ENCODE assay signal across 1 cellular context in the genomic region with DNA sequence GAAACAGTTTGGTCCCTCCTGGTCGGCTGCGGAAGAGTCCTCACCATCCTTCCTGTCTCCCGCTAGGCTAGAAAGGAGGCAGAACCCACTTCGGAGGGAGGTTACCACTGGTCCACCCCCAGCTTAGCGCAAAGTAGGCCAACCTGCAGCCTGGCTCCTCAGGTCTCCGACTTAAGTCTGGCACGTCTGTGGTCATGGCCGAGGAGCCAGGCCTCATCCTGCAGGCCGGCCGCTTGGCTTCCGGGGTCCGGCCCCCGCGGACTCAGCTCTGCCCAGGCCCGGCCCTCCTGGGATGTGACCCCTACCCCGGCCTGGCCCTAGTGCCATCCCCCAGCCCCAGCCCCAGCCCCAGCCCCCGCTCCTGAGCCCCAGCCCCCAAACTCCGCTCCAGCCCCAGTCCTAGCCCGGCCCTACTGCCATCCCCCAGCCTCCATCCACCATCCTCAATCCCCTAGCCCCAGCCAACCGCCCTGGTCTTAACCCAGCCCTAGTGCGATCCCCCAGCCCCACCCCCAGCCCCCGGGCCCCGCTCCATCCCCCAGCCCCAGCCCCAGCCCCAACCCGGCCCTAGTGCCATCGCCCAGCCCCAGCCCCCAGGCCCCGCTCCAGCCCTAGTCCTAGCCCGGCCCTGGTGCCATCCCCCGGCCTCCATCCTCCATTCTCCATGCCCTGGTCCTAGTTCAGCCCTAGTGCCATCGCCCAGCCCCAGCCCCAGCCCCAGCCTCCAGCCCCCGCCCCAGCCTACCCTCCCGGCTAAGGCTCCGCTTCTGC.
TF ChIP-seq lines count a peak whose summit lies in the region.

No MANE protein-coding gene starts in this region.

TF ChIP-seq in K562, 482 proteins besides CTCF, POLR2A, EP300 and RAD21:
- TF ChIP-seq FOS (IDR thresholded peaks at IDR 0.05; ENCODE audit: extremely low read depth, insufficient read length) (no peak), SAFB (IDR thresholded peaks at IDR 0.05; ENCODE audit: borderline replicate concordance, low read depth, low read length) (no peak), TCF7 (IDR thresholded peaks at IDR 0.05; ENCODE audit: borderline replicate concordance) (no peak), HDAC1 (IDR thresholded peaks at IDR 0.05) (peak in 1 of 2 experiments; percentile 62; a peak in 2 of 4 replicates), CEBPB (tag; IDR thresholded peaks at IDR 0.05) (peak; percentile 50; the same call in 1 of the 2 replicates), AFF1 (IDR thresholded peaks at IDR 0.05; ENCODE audit: low read depth in 1 of 2, partially characterized antibody in 2 of 2) (no peak), E2F4 (CRISPR knock-in tag; IDR thresholded peaks at IDR 0.05; ENCODE audit: low read depth) (0 out of 2 replicates have a peak, but pooled peaks have one; percentile 25), LEF1 (IDR thresholded peaks at IDR 0.05) (no peak), YY1 (IDR thresholded peaks at IDR 0.05; ENCODE audit: borderline replicate concordance in 1 of 3, control insufficient read depth in 1 of 3, extremely low read depth in 1 of 3, insufficient read depth in 3 of 3, insufficient read length in 1 of 3, insufficient replicate concordance in 2 of 3, low read depth in 1 of 3, low read length in 2 of 3) (peak in 1 of 3 experiments; percentile 64), ELF2 (CRISPR knock-in tag; IDR thresholded peaks at IDR 0.05) (peak; percentile 70), MAZ (CRISPR knock-in tag; conservative IDR thresholded peaks at IDR 0.05 in 1 of 2, IDR thresholded peaks at IDR 0.05 in 1 of 2) (peak in 1 of 2 experiments; percentile 43; a peak in 1 of 4 replicates), ZNF584 (CRISPR knock-in tag; IDR thresholded peaks at IDR 0.05; ENCODE audit: low read depth) (no peak), NEUROD1 (IDR thresholded peaks at IDR 0.05; ENCODE audit: borderline replicate concordance, low read depth, low read length, partially characterized antibody) (no peak), PHF20 (IDR thresholded peaks at IDR 0.05; ENCODE audit: partially characterized antibody) (peak; percentile 66), ZNF165 (CRISPR knock-in tag; IDR thresholded peaks at IDR 0.05; ENCODE audit: borderline replicate concordance) (0 out of 2 replicates have a peak, but pooled peaks have one; percentile 37), ZBTB17 (CRISPR knock-in tag; IDR thresholded peaks at IDR 0.05) (peak; percentile 59; the same call in 1 of the 2 replicates), SIN3B (IDR thresholded peaks at IDR 0.05; ENCODE audit: low read depth) (0 out of 2 replicates have a peak, but pooled peaks have one; percentile 23), PCBP1 (IDR thresholded peaks at IDR 0.05; ENCODE audit: low read depth, low read length, poor library complexity, severe bottlenecking) (peak; percentile 22), UBTF (IDR thresholded peaks at IDR 0.05; ENCODE audit: borderline replicate concordance in 1 of 2, low read depth in 2 of 2, low read length in 2 of 2) (peak; percentile 43 to 68; a peak in 1 of 4 replicates), PHB (CRISPR knock-in tag; IDR thresholded peaks at IDR 0.05) (peak; percentile 78; the same call in 1 of the 2 replicates), ERF (CRISPR knock-in tag; IDR thresholded peaks at IDR 0.05) (0 out of 2 replicates have a peak, but pooled peaks have one; percentile 20), WHSC1 (IDR thresholded peaks at IDR 0.05; ENCODE audit: low read length) (peak; percentile 53), RB1 (IDR thresholded peaks at IDR 0.05; ENCODE audit: low read depth) (peak; percentile 43; the same call in 1 of the 2 replicates)
- TF ChIP-seq, protein P1, sequence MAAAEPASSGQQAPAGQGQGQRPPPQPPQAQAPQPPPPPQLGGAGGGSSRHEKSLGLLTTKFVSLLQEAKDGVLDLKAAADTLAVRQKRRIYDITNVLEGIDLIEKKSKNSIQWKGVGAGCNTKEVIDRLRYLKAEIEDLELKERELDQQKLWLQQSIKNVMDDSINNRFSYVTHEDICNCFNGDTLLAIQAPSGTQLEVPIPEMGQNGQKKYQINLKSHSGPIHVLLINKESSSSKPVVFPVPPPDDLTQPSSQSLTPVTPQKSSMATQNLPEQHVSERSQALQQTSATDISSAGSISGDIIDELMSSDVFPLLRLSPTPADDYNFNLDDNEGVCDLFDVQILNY (CRISPR knock-in tag; IDR thresholded peaks at IDR 0.05) = no peak
- TF ChIP-seq, protein P2, sequence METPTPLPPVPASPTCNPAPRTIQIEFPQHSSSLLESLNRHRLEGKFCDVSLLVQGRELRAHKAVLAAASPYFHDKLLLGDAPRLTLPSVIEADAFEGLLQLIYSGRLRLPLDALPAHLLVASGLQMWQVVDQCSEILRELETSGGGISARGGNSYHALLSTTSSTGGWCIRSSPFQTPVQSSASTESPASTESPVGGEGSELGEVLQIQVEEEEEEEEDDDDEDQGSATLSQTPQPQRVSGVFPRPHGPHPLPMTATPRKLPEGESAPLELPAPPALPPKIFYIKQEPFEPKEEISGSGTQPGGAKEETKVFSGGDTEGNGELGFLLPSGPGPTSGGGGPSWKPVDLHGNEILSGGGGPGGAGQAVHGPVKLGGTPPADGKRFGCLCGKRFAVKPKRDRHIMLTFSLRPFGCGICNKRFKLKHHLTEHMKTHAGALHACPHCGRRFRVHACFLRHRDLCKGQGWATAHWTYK (CRISPR knock-in tag; IDR thresholded peaks at IDR 0.05) = peak; percentile 79; the same call in 1 of the 2 replicates
- TF ChIP-seq, protein P3, sequence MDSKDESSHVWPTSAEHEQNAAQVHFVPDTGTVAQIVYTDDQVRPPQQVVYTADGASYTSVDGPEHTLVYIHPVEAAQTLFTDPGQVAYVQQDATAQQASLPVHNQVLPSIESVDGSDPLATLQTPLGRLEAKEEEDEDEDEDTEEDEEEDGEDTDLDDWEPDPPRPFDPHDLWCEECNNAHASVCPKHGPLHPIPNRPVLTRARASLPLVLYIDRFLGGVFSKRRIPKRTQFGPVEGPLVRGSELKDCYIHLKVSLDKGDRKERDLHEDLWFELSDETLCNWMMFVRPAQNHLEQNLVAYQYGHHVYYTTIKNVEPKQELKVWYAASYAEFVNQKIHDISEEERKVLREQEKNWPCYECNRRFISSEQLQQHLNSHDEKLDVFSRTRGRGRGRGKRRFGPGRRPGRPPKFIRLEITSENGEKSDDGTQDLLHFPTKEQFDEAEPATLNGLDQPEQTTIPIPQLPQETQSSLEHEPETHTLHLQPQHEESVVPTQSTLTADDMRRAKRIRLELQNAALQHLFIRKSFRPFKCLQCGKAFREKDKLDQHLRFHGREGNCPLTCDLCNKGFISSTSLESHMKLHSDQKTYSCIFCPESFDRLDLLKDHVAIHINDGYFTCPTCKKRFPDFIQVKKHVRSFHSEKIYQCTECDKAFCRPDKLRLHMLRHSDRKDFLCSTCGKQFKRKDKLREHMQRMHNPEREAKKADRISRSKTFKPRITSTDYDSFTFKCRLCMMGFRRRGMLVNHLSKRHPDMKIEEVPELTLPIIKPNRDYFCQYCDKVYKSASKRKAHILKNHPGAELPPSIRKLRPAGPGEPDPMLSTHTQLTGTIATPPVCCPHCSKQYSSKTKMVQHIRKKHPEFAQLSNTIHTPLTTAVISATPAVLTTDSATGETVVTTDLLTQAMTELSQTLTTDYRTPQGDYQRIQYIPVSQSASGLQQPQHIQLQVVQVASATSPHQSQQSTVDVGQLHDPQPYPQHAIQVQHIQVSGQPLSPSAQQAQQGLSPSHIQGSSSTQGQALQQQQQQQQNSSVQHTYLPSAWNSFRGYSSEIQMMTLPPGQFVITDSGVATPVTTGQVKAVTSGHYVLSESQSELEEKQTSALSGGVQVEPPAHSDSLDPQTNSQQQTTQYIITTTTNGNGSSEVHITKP (IDR thresholded peaks at IDR 0.05; ENCODE audit: partially characterized antibody) = peak; percentile 75
